Comparison of ENCODE assay signal across 1 cellular context in the genomic region with DNA sequence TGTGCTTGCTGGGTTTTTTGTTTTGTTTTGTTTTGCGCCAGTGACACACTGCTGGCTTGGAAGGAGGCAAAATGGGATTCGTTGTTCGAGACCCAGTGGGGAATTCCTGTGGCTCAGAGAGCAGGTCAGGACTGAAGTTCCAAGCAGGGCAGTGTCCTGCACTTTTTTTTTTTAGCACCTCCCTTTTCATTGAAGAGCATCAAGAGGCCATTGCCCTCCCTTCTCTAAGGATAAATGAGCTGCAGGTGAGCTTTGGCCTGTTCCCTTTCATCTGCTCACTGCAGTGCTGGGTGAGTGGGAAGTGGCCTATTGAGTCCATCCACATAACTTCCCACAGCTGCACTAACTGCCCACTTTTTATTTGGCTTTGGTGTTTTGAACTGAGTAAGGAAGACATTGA.
TF ChIP-seq lines count a peak whose summit lies in the region.

No MANE protein-coding gene starts in this region.

TF ChIP-seq in IMR-90, 13 proteins besides CTCF, POLR2A, EP300 and RAD21:
- TF ChIP-seq, protein P1, sequence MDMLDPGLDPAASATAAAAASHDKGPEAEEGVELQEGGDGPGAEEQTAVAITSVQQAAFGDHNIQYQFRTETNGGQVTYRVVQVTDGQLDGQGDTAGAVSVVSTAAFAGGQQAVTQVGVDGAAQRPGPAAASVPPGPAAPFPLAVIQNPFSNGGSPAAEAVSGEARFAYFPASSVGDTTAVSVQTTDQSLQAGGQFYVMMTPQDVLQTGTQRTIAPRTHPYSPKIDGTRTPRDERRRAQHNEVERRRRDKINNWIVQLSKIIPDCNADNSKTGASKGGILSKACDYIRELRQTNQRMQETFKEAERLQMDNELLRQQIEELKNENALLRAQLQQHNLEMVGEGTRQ (IDR thresholded peaks at IDR 0.05; ENCODE audit: low read depth, low read length) = no peak
- no peak for TF ChIP-seq RCOR1 (IDR thresholded peaks at IDR 0.05; ENCODE audit: insufficient replicate concordance, low read length)
- TF ChIP-seq RFX5 (IDR thresholded peaks at IDR 0.05; ENCODE audit: low read depth, low read length) = no peak
- TF ChIP-seq MAFK (IDR thresholded peaks at IDR 0.05; ENCODE audit: low read depth, low read length) = no peak
- TF ChIP-seq BHLHE40 (IDR thresholded peaks at IDR 0.05; ENCODE audit: low read depth, low read length) = no peak
- TF ChIP-seq FOS (IDR thresholded peaks at IDR 0.05; ENCODE audit: low read depth, low read length) = no peak
- TF ChIP-seq, protein P2, sequence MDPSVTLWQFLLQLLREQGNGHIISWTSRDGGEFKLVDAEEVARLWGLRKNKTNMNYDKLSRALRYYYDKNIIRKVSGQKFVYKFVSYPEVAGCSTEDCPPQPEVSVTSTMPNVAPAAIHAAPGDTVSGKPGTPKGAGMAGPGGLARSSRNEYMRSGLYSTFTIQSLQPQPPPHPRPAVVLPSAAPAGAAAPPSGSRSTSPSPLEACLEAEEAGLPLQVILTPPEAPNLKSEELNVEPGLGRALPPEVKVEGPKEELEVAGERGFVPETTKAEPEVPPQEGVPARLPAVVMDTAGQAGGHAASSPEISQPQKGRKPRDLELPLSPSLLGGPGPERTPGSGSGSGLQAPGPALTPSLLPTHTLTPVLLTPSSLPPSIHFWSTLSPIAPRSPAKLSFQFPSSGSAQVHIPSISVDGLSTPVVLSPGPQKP (IDR thresholded peaks at IDR 0.05; ENCODE audit: borderline replicate concordance, low read depth, low read length) = no peak
